In genomic region chr9:77959803-77960202, GRCh38 we compare ENCODE assay signal across 1 cellular context.
TF ChIP-seq lines count a peak whose summit lies in the region.

No MANE protein-coding gene starts in this region.

TF ChIP-seq in WTC11, 78 proteins besides CTCF, POLR2A, EP300 and RAD21 (continued from another document):
- TF ChIP-seq, protein P1, sequence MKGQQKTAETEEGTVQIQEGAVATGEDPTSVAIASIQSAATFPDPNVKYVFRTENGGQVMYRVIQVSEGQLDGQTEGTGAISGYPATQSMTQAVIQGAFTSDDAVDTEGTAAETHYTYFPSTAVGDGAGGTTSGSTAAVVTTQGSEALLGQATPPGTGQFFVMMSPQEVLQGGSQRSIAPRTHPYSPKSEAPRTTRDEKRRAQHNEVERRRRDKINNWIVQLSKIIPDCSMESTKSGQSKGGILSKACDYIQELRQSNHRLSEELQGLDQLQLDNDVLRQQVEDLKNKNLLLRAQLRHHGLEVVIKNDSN (CRISPR knock-in tag; IDR thresholded peaks at IDR 0.05), result no peak
- no peak for TF ChIP-seq ZNF671 (CRISPR knock-in tag; IDR thresholded peaks at IDR 0.05)
- TF ChIP-seq ARID4B (CRISPR knock-in tag; IDR thresholded peaks at IDR 0.05; ENCODE audit: borderline replicate concordance), result no peak
- no peak for TF ChIP-seq SP1 (CRISPR knock-in tag; conservative IDR thresholded peaks at IDR 0.05)
- no peak for TF ChIP-seq GRHL2 (CRISPR knock-in tag; IDR thresholded peaks at IDR 0.05; ENCODE audit: insufficient replicate concordance, severe bottlenecking)
